8 cellular contexts compared by ENCODE assay signal in the genomic region with DNA sequence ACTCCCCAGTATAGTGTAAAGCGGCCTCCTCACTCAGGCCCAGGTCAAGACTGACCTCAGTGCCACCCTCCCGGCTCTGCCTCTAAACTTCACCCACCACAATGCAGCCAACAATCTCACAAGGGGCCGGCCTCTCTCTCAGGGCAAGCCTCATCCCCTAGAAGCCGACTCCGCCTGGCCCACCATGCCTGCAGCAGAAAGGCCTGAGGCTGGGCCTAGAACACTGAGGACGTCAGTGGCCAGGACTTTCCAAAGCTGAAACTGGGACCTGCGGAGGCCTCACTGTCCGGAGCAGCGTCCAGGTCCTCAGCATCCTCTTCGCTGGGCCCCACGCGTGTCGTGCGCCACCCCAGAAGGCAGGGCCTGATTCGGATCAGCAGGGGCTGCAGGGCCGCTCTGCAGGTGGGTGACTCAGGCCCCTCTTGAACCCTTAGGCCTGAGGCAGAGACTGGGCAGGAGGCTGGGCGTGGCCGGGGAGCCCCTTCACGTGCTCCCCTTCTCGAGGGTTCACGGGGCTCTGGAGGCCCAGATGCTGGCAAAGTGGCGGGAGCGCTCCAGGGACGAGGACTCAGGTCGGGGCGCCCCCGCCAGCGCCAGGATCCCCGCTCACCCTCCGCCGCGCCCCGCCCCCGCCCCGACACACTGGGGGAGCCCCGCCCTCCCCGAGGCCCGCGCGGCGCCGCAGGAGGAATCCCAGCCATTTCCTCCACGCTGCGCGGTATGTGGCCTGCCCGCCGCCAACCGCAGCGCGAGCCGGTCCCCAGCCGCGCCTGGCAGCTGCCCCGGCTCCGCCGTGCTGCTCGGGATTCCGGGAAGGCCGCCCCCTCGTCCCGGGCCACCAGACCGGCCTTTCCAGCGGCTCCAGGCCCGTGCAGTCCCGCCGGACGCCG. TPM values are rescaled to one million over a fixed set of nuclear protein-coding genes. Genes with fewer than 3 reads are reported as not detected.
DNase-seq lines count a peak whose midpoint lies in the region; ATAC-seq, FAIRE-seq and TF ChIP-seq lines count a peak whose summit lies in the region.

No MANE protein-coding gene starts in this region.

- H3K27ac Mint-ChIP-seq in CD4-positive, CD25-positive, alpha-beta regulatory T cell = peak overlapping the region; percentile 88 to 96 (median 93)

- FAIRE-seq in K562 (lab: Jason Lieb, UNC) = no peak

- H3K4me1 ChIP-seq in CD4-positive, CD25-positive, alpha-beta regulatory T cell (ENCODE audit: control insufficient read depth, insufficient read depth, low read length, poor library complexity, severe bottlenecking) = peaks cover 85% of the 10 kb centered on the region
- H3K4me1 ChIP-seq in K562 (replicated peaks in 1 of 2; ENCODE audit: control insufficient read depth in 2 of 2, insufficient read depth in 2 of 2, low read length in 2 of 2) = peaks cover 0 to 8% of the 10 kb centered on the region in 2 experiments; a peak in 3 of 5 replicates

- H3K36me3 ChIP-seq in CD4-positive, CD25-positive, alpha-beta regulatory T cell (ENCODE audit: control insufficient read depth, insufficient read depth, low read length) = no peaks in the 10 kb centered on the region
- no peaks in the 10 kb centered on the region for H3K36me3 ChIP-seq in K562 (ENCODE audit: control insufficient read depth, insufficient read depth, low read length)

- no peak for TF ChIP-seq CTCF in K562 (IDR thresholded peaks at IDR 0.05 in 2 of 3, conservative IDR thresholded peaks at IDR 0.05 in 1 of 3; ENCODE audit: insufficient read depth in 2 of 3, low read depth in 1 of 3, low read length in 3 of 3)

- H3K27me3 ChIP-seq in CD4-positive, CD25-positive, alpha-beta regulatory T cell (ENCODE audit: control insufficient read depth, insufficient read depth, low read length) = no peaks in the 10 kb centered on the region
- peaks cover 6 to 11% of the 10 kb centered on the region in 2 experiments; a peak in 4 of 5 replicates for H3K27me3 ChIP-seq in K562 (ENCODE audit: control insufficient read depth in 2 of 2, insufficient read depth in 2 of 2, low read length in 2 of 2)

- 77% methylated on average over 24 of the region's 68 CpGs for WGBS in K562 (ENCODE audit: insufficient coverage, low coverage, missing lambda C conversion rate)

- CTCF ChIA-PET in K562 (lab: Yijun Ruan, JAX; ENCODE audit: low intra/inter-chr PET ratio) = no interaction called here

- H3K4me1 Mint-ChIP-seq in CD4-positive, CD25-positive, alpha-beta regulatory T cell = peaks cover 34 to 69% (median 55%) of the 10 kb centered on the region in 4 donors

- intact Hi-C loops in K562 (cut with micrococcal nuclease) = no loop called here

- no peaks in the 10 kb centered on the region for H3K79me2 ChIP-seq in K562 (ENCODE audit: control insufficient read depth, insufficient read depth, low read length)

- POLR2A ChIA-PET in K562 (lab: Yijun Ruan, JAX) = no interaction called here

- no peak overlapping the region for H3K4me2 ChIP-seq in K562 (ENCODE audit: insufficient read depth, low read length)

- no peak overlapping the region for H3K4me3 ChIP-seq in CD4-positive, CD25-positive, alpha-beta regulatory T cell (ENCODE audit: low read depth, low read length)
- H3K4me3 ChIP-seq in K562 = no peak overlapping the region

- peaks cover 4% of the 10 kb centered on the region for H3K36me3 Mint-ChIP-seq in CD4-positive, CD25-positive, alpha-beta regulatory T cell

- H3K9me1 ChIP-seq in K562 (ENCODE audit: control insufficient read depth, insufficient read depth, low read length) = no peaks in the 10 kb centered on the region

- DNase-seq in CD4-positive, CD25-positive, alpha-beta regulatory T cell = peak; percentile 59 to 63 (median 62)
- DNase-seq in T-helper 1 cell = peak; percentile 59 to 72 (median 63)
- no peak for DNase-seq in K562 (ENCODE audit: extremely low read depth in 1 of 4, low spot score in 3 of 4)
- DNase-seq in iPS-NIHi7 (ENCODE audit: extremely low spot score) = peak; percentile 70
- DNase-seq in stimulated activated CD4-positive, alpha-beta T cell treated with anti-CD3 and anti-CD28 coated beads, Interleukin-1b, Interleukin-23, amount 100 ng/mL, for 4 hours (ENCODE audit: low read depth in 2 of 2) = peak; percentile 37 to 53
- no peak for DNase-seq in NCI-H82 treated with DMSO at 0.1 percent for 48 hours (lab: John Stamatoyannopoulos, UW; ENCODE audit: unreplicated experiment)
- DNase-seq in DMS79 treated with DMSO at 0.1 percent for 48 hours (lab: John Stamatoyannopoulos, UW) = no peak
- no peak for DNase-seq in NCI-H2196 treated with DMSO at 0.1 percent for 48 hours (lab: John Stamatoyannopoulos, UW; ENCODE audit: unreplicated experiment)

- in situ Hi-C loops in K562 (cut with MboI) = no loop called here

- H3K4me3 Mint-ChIP-seq in CD4-positive, CD25-positive, alpha-beta regulatory T cell = peak overlapping the region; percentile 76 to 88 (median 79)

- peak overlapping the region; percentile 99 for H3K27ac ChIP-seq in CD4-positive, CD25-positive, alpha-beta regulatory T cell (ENCODE audit: insufficient read depth, low read length, poor library complexity, severe bottlenecking)
- H3K27ac ChIP-seq in K562 (ENCODE audit: extremely low read depth, low read depth, low read length) = no peak overlapping the region

- H4K20me1 ChIP-seq in K562 (replicated peaks; ENCODE audit: control insufficient read depth, insufficient read depth, low read length) = 0 out of 2 replicates have a peak, but pooled peaks cover 4% of the 10 kb centered on the region

- TF ChIP-seq EP300 in K562 (IDR thresholded peaks at IDR 0.05; ENCODE audit: low read length) = no peak

- no TSS peak for BruUV-seq in K562 (replicated peaks; lab: Mats Ljungman, UMichigan)

- TF ChIP-seq RAD21 in K562 (CRISPR knock-in tag; conservative IDR thresholded peaks at IDR 0.05 in 1 of 2, IDR thresholded peaks at IDR 0.05 in 1 of 2) = no peak

- peaks cover 13% of the 10 kb centered on the region for H3K27me3 Mint-ChIP-seq in CD4-positive, CD25-positive, alpha-beta regulatory T cell

- TF ChIP-seq POLR2A in K562 (conservative IDR thresholded peaks at IDR 0.05) = no peak

- peaks cover 0 to 7% (median 2%) of the 10 kb centered on the region in 7 donors for H3K9me3 Mint-ChIP-seq in CD4-positive, CD25-positive, alpha-beta regulatory T cell

- no peak for ATAC-seq in CD4-positive, CD25-positive, alpha-beta regulatory T cell (ENCODE audit: low read depth in 2 of 2)
- no peak for ATAC-seq in K562

- no peak overlapping the region for H3K9ac ChIP-seq in K562 (ENCODE audit: insufficient read depth in 1 of 2, low read depth in 2 of 2, low read length in 2 of 2)

- H3K9me3 ChIP-seq in CD4-positive, CD25-positive, alpha-beta regulatory T cell (ENCODE audit: control insufficient read depth in 2 of 2, low read length in 2 of 2) = no peaks in the 10 kb centered on the region
- no peaks in the 10 kb centered on the region; the same call in 1 of the 2 replicates for H3K9me3 ChIP-seq in K562 (replicated peaks; ENCODE audit: control insufficient read depth, insufficient read depth, low read depth, low read length)

- H2AFZ ChIP-seq in K562 (ENCODE audit: low read depth, low read length) = no peak overlapping the region

TF ChIP-seq in K562, 482 proteins besides CTCF, POLR2A, EP300 and RAD21:
- TF ChIP-seq KDM5B (IDR thresholded peaks at IDR 0.05; ENCODE audit: insufficient replicate concordance, low read depth, low read length) = no peak
- TF ChIP-seq MAFG (tag; conservative IDR thresholded peaks at IDR 0.05) = no peak
- TF ChIP-seq FOXK1 (CRISPR knock-in tag; IDR thresholded peaks at IDR 0.05; ENCODE audit: borderline replicate concordance) = no peak
- no peak for TF ChIP-seq PRPF4 (IDR thresholded peaks at IDR 0.05; ENCODE audit: insufficient read depth, low read depth, low read length, poor library complexity, severe bottlenecking)
- no peak for TF ChIP-seq WHSC1 (IDR thresholded peaks at IDR 0.05; ENCODE audit: low read length)
- TF ChIP-seq ZBTB33 (CRISPR knock-in tag; IDR thresholded peaks at IDR 0.05) = peak; percentile 54; the same call in 1 of the 2 replicates
- no peak for TF ChIP-seq SMC3 (conservative IDR thresholded peaks at IDR 0.05; ENCODE audit: insufficient read depth, low read depth, low read length)

RNA-seq across cellular contexts. Expression of gene PKDCC, which starts 53.1 kb away (rescaled TPM):
- not detected for total RNA-seq in CD4-positive, CD25-positive, alpha-beta regulatory T cell
- polyA plus RNA-seq in CD4-positive, CD25-positive, alpha-beta regulatory T cell = not detected
- total RNA-seq in K562 (2011; cell fraction: chromatin; rRNA removed; ENCODE audit: low replicate concordance) = 11.0 and 54.2 TPM in 2 replicates
- 31.8 and 42.2 TPM in 2 replicates for total RNA-seq in K562 (2011; cell fraction: nucleolus; rRNA removed)
- 16.4 and 24.4 TPM in 2 replicates for total RNA-seq in K562 (2011; cell fraction: nucleoplasm; rRNA removed)
- total RNA-seq in K562 (2014; rRNA removed) (0.91 and 1.2 TPM in 2 replicates), K562 (2014; rRNA removed; fragmentation: Illumina TruSeq; extraction: Trizol) (0.73 and 1.2 TPM in 2 replicates), K562 (2015; rRNA removed; fragmentation: Illumina TruSeq; extraction: Trizol) (0.62 and 0.64 TPM in 2 replicates), K562 (2021) (1.3 and 1.5 TPM in 2 replicates)
- polyA plus RNA-seq in K562 (2011; rRNA removed) (14.8 and 23.1 TPM in 2 replicates), K562 (2014; fragmentation: Illumina TruSeq; extraction: Trizol) (1.3 and 1.9 TPM in 2 replicates), K562 (2014; fragmentation: Nextera tagmentation; extraction: Ambion mirVana) (not detected), K562 (2014; rRNA removed) (1.8 and 2.2 TPM in 2 replicates)
- 12.7 and 15.7 TPM in 2 replicates for polyA plus RNA-seq in K562 (2011; cell fraction: cytosol; rRNA removed)
- 99.6 and 103 TPM in 2 replicates for polyA plus RNA-seq in K562 (2011; cell fraction: nucleus; rRNA removed)
- 1.6 TPM in 2 replicates for polyA plus RNA-seq in K562 (2012)
- 12.6 and 13.2 TPM in 2 replicates for polyA minus RNA-seq in K562 (2011; rRNA and poly(A)+ RNA removed)
- polyA minus RNA-seq in K562 (2011; cell fraction: cytosol; rRNA and poly(A)+ RNA removed) = 4.0 and 7.6 TPM in 2 replicates
- 12.7 and 16.7 TPM in 2 replicates for polyA minus RNA-seq in K562 (2011; cell fraction: nucleus; rRNA and poly(A)+ RNA removed)

Comparison
In these comparisons a context has a peak if more than half of its experiments do, and no peak if none do; other contexts are left out.
1. DNase-seq: peak in CD4-positive, CD25-positive, alpha-beta regulatory T cell (3 of 3), T-helper 1 cell (5 of 5), iPS-NIHi7 (single experiment) and stimulated activated CD4-positive, alpha-beta T cell treated with anti-CD3 and anti-CD28 coated beads, Interleukin-1b, Interleukin-23, amount 100 ng/mL, for 4 hours (2 of 2); none in K562 (0 of 4), NCI-H82 treated with DMSO at 0.1 percent for 48 hours (single experiment), DMS79 treated with DMSO at 0.1 percent for 48 hours (single experiment) and NCI-H2196 treated with DMSO at 0.1 percent for 48 hours (single experiment).